ENCODE assay signal across 8 cellular contexts in the genomic region with DNA sequence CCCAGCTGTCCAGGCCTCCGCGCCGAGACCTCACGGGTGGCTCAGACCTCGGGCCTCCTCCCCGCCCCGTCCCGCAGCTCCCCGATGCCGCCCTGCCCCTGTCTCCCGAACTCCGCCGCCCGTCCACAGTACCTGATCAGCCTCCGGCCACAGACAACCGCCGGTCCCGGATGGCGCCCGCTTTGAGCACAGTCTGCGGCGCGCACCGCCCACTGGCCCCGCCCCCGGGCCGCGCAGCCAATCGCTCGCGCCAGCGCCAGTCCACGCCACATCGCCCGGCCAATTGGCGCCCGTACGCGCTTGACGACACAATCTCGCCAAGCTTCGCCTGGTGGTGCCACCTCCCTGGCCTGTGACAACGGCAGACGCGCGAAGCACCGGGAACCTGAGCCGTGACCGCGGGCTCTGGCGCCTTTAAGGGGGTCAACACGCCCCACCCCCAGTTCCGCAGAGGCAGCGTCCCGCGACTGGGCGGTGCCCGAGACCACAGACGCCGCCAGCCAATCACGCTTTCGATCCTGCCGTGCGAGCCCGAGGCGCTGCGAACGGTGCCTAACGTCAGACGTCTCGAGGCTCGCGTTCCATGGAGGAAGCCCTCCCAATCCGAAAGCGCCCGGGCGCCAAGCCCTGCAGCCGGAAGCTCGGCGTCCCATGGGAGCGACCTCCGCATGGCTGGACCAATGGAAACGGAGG.
DNase-seq lines count a peak whose midpoint lies in the region; ATAC-seq and TF ChIP-seq lines count a peak whose summit lies in the region.

A gene (minus strand): TSS at position 388 of the 693 bp plus-strand sequence. CDS start 116 bp downstream, at position 272.

- peaks cover 69% of the 10 kb centered on the region for H3K4me1 Mint-ChIP-seq in activated naive CD4-positive, alpha-beta T cell treated with anti-CD3 and anti-CD28 coated beads, Interleukin-2, amount 50 U/mL, for 24 hours

- no peak for TF ChIP-seq CTCF in GM10266 (IDR thresholded peaks at IDR 0.05; ENCODE audit: control insufficient read depth, insufficient read depth, low read depth, missing control alignments)

- no peaks in the 10 kb centered on the region for H3K36me3 Mint-ChIP-seq in activated naive CD4-positive, alpha-beta T cell treated with anti-CD3 and anti-CD28 coated beads, Interleukin-2, amount 50 U/mL, for 24 hours

- peak within 1 kb of the TSS; percentile 96 for H3K27ac Mint-ChIP-seq in activated naive CD4-positive, alpha-beta T cell treated with anti-CD3 and anti-CD28 coated beads, Interleukin-2, amount 50 U/mL, for 24 hours

- no peaks in the 10 kb centered on the region for H3K27me3 Mint-ChIP-seq in activated naive CD4-positive, alpha-beta T cell treated with anti-CD3 and anti-CD28 coated beads, Interleukin-2, amount 50 U/mL, for 24 hours

- H3K9me3 Mint-ChIP-seq in activated naive CD4-positive, alpha-beta T cell treated with anti-CD3 and anti-CD28 coated beads, Interleukin-2, amount 50 U/mL, for 24 hours, result no peaks in the 10 kb centered on the region

- peak; percentile 98 for DNase-seq in GM10266 (ENCODE audit: extremely low spot score)
- peak; percentile 80 for DNase-seq in NCI-H1092 treated with DMSO at 0.1 percent for 48 hours (lab: John Stamatoyannopoulos, UW)
- DNase-seq in globus pallidus (ENCODE audit: low spot score), result peak; percentile 97
- DNase-seq in nucleus accumbens (lab: John Stamatoyannopoulos, UW), result peak; percentile 91 to 100 (median 98)
- DNase-seq in superior temporal gyrus (ENCODE audit: extremely low spot score), result peak; percentile 98

- peak within 1 kb of the TSS; percentile 97 for H3K4me3 Mint-ChIP-seq in activated naive CD4-positive, alpha-beta T cell treated with anti-CD3 and anti-CD28 coated beads, Interleukin-2, amount 50 U/mL, for 24 hours

- peak; percentile 78 for ATAC-seq in HG02623 (IDR thresholded peaks at IDR 0.05; ENCODE audit: unreplicated experiment)
- peak; percentile 92 for ATAC-seq in SK-N-SH treated with all-trans-retinoic acid at 6 μM for 48 hours

TF ChIP-seq in SK-N-SH treated with all-trans-retinoic acid at 6 μM for 48 hours, 23 proteins besides CTCF, POLR2A, EP300 and RAD21:
- TF ChIP-seq, protein P1, sequence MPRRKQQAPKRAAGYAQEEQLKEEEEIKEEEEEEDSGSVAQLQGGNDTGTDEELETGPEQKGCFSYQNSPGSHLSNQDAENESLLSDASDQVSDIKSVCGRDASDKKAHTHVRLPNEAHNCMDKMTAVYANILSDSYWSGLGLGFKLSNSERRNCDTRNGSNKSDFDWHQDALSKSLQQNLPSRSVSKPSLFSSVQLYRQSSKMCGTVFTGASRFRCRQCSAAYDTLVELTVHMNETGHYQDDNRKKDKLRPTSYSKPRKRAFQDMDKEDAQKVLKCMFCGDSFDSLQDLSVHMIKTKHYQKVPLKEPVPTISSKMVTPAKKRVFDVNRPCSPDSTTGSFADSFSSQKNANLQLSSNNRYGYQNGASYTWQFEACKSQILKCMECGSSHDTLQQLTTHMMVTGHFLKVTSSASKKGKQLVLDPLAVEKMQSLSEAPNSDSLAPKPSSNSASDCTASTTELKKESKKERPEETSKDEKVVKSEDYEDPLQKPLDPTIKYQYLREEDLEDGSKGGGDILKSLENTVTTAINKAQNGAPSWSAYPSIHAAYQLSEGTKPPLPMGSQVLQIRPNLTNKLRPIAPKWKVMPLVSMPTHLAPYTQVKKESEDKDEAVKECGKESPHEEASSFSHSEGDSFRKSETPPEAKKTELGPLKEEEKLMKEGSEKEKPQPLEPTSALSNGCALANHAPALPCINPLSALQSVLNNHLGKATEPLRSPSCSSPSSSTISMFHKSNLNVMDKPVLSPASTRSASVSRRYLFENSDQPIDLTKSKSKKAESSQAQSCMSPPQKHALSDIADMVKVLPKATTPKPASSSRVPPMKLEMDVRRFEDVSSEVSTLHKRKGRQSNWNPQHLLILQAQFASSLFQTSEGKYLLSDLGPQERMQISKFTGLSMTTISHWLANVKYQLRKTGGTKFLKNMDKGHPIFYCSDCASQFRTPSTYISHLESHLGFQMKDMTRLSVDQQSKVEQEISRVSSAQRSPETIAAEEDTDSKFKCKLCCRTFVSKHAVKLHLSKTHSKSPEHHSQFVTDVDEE (CRISPR knock-in tag; IDR thresholded peaks at IDR 0.05), result peak; percentile 9; the same call in 1 of the 2 replicates
- TF ChIP-seq ESRRG (CRISPR knock-in tag; IDR thresholded peaks at IDR 0.05), result no peak
- no peak for TF ChIP-seq CSDC2 (CRISPR knock-in tag; IDR thresholded peaks at IDR 0.05)
- no peak for TF ChIP-seq ZNF8 (CRISPR knock-in tag; IDR thresholded peaks at IDR 0.05)
- TF ChIP-seq ISL1 (CRISPR knock-in tag; IDR thresholded peaks at IDR 0.05), result no peak
- no peak for TF ChIP-seq TCF4 (CRISPR knock-in tag; IDR thresholded peaks at IDR 0.05; ENCODE audit: borderline replicate concordance)
- TF ChIP-seq, protein P2, sequence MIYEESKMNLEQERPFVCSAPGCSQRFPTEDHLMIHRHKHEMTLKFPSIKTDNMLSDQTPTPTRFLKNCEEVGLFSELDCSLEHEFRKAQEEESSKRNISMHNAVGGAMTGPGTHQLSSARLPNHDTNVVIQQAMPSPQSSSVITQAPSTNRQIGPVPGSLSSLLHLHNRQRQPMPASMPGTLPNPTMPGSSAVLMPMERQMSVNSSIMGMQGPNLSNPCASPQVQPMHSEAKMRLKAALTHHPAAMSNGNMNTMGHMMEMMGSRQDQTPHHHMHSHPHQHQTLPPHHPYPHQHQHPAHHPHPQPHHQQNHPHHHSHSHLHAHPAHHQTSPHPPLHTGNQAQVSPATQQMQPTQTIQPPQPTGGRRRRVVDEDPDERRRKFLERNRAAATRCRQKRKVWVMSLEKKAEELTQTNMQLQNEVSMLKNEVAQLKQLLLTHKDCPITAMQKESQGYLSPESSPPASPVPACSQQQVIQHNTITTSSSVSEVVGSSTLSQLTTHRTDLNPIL (CRISPR knock-in tag; IDR thresholded peaks at IDR 0.05; ENCODE audit: low read depth), result no peak
- TF ChIP-seq RARB (CRISPR knock-in tag; IDR thresholded peaks at IDR 0.05), result no peak
- no peak for TF ChIP-seq PPARA (CRISPR knock-in tag; IDR thresholded peaks at IDR 0.05; ENCODE audit: borderline replicate concordance)
- 0 out of 2 replicates have a peak, but pooled peaks have one; percentile 37 for TF ChIP-seq ZFP3 (CRISPR knock-in tag; IDR thresholded peaks at IDR 0.05)
- TF ChIP-seq, protein P3, sequence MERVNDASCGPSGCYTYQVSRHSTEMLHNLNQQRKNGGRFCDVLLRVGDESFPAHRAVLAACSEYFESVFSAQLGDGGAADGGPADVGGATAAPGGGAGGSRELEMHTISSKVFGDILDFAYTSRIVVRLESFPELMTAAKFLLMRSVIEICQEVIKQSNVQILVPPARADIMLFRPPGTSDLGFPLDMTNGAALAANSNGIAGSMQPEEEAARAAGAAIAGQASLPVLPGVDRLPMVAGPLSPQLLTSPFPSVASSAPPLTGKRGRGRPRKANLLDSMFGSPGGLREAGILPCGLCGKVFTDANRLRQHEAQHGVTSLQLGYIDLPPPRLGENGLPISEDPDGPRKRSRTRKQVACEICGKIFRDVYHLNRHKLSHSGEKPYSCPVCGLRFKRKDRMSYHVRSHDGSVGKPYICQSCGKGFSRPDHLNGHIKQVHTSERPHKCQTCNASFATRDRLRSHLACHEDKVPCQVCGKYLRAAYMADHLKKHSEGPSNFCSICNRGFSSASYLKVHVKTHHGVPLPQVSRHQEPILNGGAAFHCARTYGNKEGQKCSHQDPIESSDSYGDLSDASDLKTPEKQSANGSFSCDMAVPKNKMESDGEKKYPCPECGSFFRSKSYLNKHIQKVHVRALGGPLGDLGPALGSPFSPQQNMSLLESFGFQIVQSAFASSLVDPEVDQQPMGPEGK (CRISPR knock-in tag; IDR thresholded peaks at IDR 0.05; ENCODE audit: borderline replicate concordance), result no peak
- TF ChIP-seq TOX (CRISPR knock-in tag; IDR thresholded peaks at IDR 0.05; ENCODE audit: borderline replicate concordance), result 0 out of 2 replicates have a peak, but pooled peaks have one; percentile 19
- no peak; the same call in 1 of the 2 replicates for TF ChIP-seq ZNF565 (CRISPR knock-in tag; conservative IDR thresholded peaks at IDR 0.05; ENCODE audit: low read depth)
- TF ChIP-seq, protein P4, sequence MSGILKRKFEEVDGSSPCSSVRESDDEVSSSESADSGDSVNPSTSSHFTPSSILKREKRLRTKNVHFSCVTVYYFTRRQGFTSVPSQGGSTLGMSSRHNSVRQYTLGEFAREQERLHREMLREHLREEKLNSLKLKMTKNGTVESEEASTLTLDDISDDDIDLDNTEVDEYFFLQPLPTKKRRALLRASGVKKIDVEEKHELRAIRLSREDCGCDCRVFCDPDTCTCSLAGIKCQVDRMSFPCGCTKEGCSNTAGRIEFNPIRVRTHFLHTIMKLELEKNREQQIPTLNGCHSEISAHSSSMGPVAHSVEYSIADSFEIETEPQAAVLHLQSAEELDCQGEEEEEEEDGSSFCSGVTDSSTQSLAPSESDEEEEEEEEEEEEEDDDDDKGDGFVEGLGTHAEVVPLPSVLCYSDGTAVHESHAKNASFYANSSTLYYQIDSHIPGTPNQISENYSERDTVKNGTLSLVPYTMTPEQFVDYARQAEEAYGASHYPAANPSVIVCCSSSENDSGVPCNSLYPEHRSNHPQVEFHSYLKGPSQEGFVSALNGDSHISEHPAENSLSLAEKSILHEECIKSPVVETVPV (CRISPR knock-in tag; IDR thresholded peaks at IDR 0.05), result no peak
- no peak for TF ChIP-seq ZNF70 (CRISPR knock-in tag; IDR thresholded peaks at IDR 0.05)
- TF ChIP-seq ZC3H10 (CRISPR knock-in tag; IDR thresholded peaks at IDR 0.05), result no peak
TF ChIP-seq in SK-N-SH treated with all-trans-retinoic acid at 6 μM for 48 hours: peak in this region for 3.

Comparison
In these comparisons a context has a peak if more than half of its experiments do, and no peak if none do; other contexts are left out.
1. Peak in every context shown above with its lines: DNase-seq and ATAC-seq.